Comparison of ENCODE assay signal across 3 cellular contexts in genomic region chr16:30367349-30368009, GRCh38.
TF ChIP-seq lines count a peak whose summit lies in the region.

No MANE protein-coding gene starts in this region.

TF ChIP-seq in SK-N-SH, 30 proteins besides CTCF, POLR2A, EP300 and RAD21 (continued from another document):
- TF ChIP-seq, protein P1, sequence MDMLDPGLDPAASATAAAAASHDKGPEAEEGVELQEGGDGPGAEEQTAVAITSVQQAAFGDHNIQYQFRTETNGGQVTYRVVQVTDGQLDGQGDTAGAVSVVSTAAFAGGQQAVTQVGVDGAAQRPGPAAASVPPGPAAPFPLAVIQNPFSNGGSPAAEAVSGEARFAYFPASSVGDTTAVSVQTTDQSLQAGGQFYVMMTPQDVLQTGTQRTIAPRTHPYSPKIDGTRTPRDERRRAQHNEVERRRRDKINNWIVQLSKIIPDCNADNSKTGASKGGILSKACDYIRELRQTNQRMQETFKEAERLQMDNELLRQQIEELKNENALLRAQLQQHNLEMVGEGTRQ (IDR thresholded peaks at IDR 0.05; ENCODE audit: borderline replicate concordance, low read depth, low read length) = no peak
- TF ChIP-seq SIN3A (IDR thresholded peaks at IDR 0.05; ENCODE audit: borderline replicate concordance, low read depth, low read length) (no peak), GATA2 (CRISPR knock-in tag; IDR thresholded peaks at IDR 0.05) (no peak), MXI1 (IDR thresholded peaks at IDR 0.05; ENCODE audit: low read depth, low read length) (no peak), FOXJ3 (CRISPR knock-in tag; IDR thresholded peaks at IDR 0.05) (no peak), FOSL2 (IDR thresholded peaks at IDR 0.05; ENCODE audit: borderline replicate concordance, low read depth) (no peak), TEAD4 (IDR thresholded peaks at IDR 0.05; ENCODE audit: borderline replicate concordance, insufficient read depth) (no peak), ZBTB33 (IDR thresholded peaks at IDR 0.05; ENCODE audit: borderline replicate concordance, low read depth) (no peak), SMC3 (IDR thresholded peaks at IDR 0.05; ENCODE audit: low read depth, low read length) (no peak)
- TF ChIP-seq, protein P2, sequence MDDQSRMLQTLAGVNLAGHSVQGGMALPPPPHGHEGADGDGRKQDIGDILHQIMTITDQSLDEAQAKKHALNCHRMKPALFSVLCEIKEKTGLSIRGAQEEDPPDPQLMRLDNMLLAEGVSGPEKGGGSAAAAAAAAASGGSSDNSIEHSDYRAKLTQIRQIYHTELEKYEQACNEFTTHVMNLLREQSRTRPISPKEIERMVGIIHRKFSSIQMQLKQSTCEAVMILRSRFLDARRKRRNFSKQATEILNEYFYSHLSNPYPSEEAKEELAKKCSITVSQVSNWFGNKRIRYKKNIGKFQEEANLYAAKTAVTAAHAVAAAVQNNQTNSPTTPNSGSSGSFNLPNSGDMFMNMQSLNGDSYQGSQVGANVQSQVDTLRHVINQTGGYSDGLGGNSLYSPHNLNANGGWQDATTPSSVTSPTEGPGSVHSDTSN (IDR thresholded peaks at IDR 0.05) = no peak

TF ChIP-seq in SK-N-SH treated with all-trans-retinoic acid at 6 μM for 48 hours, 23 proteins besides CTCF, POLR2A, EP300 and RAD21 (continued from another document):
- TF ChIP-seq ESRRG (CRISPR knock-in tag; IDR thresholded peaks at IDR 0.05) = no peak
- no peak for TF ChIP-seq CREB5 (CRISPR knock-in tag; IDR thresholded peaks at IDR 0.05; ENCODE audit: low read depth)
- TF ChIP-seq, protein P3, sequence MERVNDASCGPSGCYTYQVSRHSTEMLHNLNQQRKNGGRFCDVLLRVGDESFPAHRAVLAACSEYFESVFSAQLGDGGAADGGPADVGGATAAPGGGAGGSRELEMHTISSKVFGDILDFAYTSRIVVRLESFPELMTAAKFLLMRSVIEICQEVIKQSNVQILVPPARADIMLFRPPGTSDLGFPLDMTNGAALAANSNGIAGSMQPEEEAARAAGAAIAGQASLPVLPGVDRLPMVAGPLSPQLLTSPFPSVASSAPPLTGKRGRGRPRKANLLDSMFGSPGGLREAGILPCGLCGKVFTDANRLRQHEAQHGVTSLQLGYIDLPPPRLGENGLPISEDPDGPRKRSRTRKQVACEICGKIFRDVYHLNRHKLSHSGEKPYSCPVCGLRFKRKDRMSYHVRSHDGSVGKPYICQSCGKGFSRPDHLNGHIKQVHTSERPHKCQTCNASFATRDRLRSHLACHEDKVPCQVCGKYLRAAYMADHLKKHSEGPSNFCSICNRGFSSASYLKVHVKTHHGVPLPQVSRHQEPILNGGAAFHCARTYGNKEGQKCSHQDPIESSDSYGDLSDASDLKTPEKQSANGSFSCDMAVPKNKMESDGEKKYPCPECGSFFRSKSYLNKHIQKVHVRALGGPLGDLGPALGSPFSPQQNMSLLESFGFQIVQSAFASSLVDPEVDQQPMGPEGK (CRISPR knock-in tag; IDR thresholded peaks at IDR 0.05; ENCODE audit: borderline replicate concordance) = no peak
- no peak for TF ChIP-seq CSDC2 (CRISPR knock-in tag; IDR thresholded peaks at IDR 0.05)
- TF ChIP-seq, protein P4, sequence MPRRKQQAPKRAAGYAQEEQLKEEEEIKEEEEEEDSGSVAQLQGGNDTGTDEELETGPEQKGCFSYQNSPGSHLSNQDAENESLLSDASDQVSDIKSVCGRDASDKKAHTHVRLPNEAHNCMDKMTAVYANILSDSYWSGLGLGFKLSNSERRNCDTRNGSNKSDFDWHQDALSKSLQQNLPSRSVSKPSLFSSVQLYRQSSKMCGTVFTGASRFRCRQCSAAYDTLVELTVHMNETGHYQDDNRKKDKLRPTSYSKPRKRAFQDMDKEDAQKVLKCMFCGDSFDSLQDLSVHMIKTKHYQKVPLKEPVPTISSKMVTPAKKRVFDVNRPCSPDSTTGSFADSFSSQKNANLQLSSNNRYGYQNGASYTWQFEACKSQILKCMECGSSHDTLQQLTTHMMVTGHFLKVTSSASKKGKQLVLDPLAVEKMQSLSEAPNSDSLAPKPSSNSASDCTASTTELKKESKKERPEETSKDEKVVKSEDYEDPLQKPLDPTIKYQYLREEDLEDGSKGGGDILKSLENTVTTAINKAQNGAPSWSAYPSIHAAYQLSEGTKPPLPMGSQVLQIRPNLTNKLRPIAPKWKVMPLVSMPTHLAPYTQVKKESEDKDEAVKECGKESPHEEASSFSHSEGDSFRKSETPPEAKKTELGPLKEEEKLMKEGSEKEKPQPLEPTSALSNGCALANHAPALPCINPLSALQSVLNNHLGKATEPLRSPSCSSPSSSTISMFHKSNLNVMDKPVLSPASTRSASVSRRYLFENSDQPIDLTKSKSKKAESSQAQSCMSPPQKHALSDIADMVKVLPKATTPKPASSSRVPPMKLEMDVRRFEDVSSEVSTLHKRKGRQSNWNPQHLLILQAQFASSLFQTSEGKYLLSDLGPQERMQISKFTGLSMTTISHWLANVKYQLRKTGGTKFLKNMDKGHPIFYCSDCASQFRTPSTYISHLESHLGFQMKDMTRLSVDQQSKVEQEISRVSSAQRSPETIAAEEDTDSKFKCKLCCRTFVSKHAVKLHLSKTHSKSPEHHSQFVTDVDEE (CRISPR knock-in tag; IDR thresholded peaks at IDR 0.05) = no peak
- TF ChIP-seq, protein P5, sequence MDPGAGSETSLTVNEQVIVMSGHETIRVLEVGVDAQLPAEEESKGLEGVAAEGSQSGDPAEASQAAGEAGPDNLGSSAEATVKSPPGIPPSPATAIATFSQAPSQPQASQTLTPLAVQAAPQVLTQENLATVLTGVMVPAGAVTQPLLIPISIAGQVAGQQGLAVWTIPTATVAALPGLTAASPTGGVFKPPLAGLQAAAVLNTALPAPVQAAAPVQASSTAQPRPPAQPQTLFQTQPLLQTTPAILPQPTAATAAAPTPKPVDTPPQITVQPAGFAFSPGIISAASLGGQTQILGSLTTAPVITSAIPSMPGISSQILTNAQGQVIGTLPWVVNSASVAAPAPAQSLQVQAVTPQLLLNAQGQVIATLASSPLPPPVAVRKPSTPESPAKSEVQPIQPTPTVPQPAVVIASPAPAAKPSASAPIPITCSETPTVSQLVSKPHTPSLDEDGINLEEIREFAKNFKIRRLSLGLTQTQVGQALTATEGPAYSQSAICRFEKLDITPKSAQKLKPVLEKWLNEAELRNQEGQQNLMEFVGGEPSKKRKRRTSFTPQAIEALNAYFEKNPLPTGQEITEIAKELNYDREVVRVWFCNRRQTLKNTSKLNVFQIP (CRISPR knock-in tag; IDR thresholded peaks at IDR 0.05; ENCODE audit: borderline replicate concordance, low read depth) = no peak
- TF ChIP-seq GLIS3 (CRISPR knock-in tag; IDR thresholded peaks at IDR 0.05) = no peak
- TF ChIP-seq PPARA (CRISPR knock-in tag; IDR thresholded peaks at IDR 0.05; ENCODE audit: borderline replicate concordance) = no peak
- TF ChIP-seq ZNF565 (CRISPR knock-in tag; conservative IDR thresholded peaks at IDR 0.05; ENCODE audit: low read depth) = no peak
- no peak for TF ChIP-seq BACH2 (CRISPR knock-in tag; IDR thresholded peaks at IDR 0.05; ENCODE audit: borderline replicate concordance)
- no peak for TF ChIP-seq ARNTL (CRISPR knock-in tag; IDR thresholded peaks at IDR 0.05; ENCODE audit: borderline replicate concordance, low read depth)
- no peak for TF ChIP-seq TOX (CRISPR knock-in tag; IDR thresholded peaks at IDR 0.05; ENCODE audit: borderline replicate concordance)
TF ChIP-seq in SK-N-SH treated with all-trans-retinoic acid at 6 μM for 48 hours: peak in this region for 0.

TF ChIP-seq in HEK293T, 16 proteins besides CTCF, POLR2A, EP300 and RAD21 (continued from another document):
- TF ChIP-seq FOXM1 (IDR thresholded peaks at IDR 0.05; ENCODE audit: borderline replicate concordance) (no peak), CTBP1 (IDR thresholded peaks at IDR 0.05; ENCODE audit: borderline replicate concordance) (no peak), HDGF (IDR thresholded peaks at IDR 0.05; ENCODE audit: borderline replicate concordance) (no peak), BHLHE40 (IDR thresholded peaks at IDR 0.05; ENCODE audit: borderline replicate concordance) (no peak), ZNF384 (IDR thresholded peaks at IDR 0.05) (no peak), L3MBTL2 (conservative IDR thresholded peaks at IDR 0.05) (no peak)
- TF ChIP-seq, protein P6, sequence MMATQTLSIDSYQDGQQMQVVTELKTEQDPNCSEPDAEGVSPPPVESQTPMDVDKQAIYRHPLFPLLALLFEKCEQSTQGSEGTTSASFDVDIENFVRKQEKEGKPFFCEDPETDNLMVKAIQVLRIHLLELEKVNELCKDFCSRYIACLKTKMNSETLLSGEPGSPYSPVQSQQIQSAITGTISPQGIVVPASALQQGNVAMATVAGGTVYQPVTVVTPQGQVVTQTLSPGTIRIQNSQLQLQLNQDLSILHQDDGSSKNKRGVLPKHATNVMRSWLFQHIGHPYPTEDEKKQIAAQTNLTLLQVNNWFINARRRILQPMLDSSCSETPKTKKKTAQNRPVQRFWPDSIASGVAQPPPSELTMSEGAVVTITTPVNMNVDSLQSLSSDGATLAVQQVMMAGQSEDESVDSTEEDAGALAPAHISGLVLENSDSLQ (IDR thresholded peaks at IDR 0.05) = no peak
